In genomic region chr1:8083739-8084484, GRCh38 we compare ENCODE assay signal across 12 cellular contexts. TPM values are rescaled to one million over a fixed set of nuclear protein-coding genes. Genes with fewer than 3 reads are reported as not detected.
DNase-seq lines count a peak whose midpoint lies in the region; ATAC-seq, FAIRE-seq and TF ChIP-seq lines count a peak whose summit lies in the region.
"Had no signal": no experiment of that assay in that cellular context is flagged by ENCODE, and none has a peak within 500 bp of the region (broad histone marks: within the 10 kb centered on the region; RNA-seq: fewer than 3 reads in every experiment).

No MANE protein-coding gene starts in this region.

- no peaks in the 10 kb centered on the region for H3K9me3 Mint-ChIP-seq in neural crest cell

- peak overlapping the region in 1 of 11 experiments; percentile 41; a peak in 2 of 22 replicates for H3K27ac ChIP-seq in BLaER1 treated with 17β-estradiol and CSF1 and Interleukin-3, amounts not matched to agents 10 nM and 100 nM

- no peaks in the 10 kb centered on the region for H3K36me3 ChIP-seq in BLaER1 treated with 17β-estradiol and CSF1 and Interleukin-3, amounts not matched to agents 10 nM and 100 nM

- H3K27me3 Mint-ChIP-seq in neural crest cell (ENCODE audit: low read depth): no peaks in the 10 kb centered on the region

- TF ChIP-seq CTCF in fibroblast of the aortic adventitia (IDR thresholded peaks at IDR 0.05; ENCODE audit: insufficient read depth, low read length) (no peak), neural crest cell (conservative IDR thresholded peaks at IDR 0.05) (no peak), GM10266 (IDR thresholded peaks at IDR 0.05; ENCODE audit: control insufficient read depth, insufficient read depth, low read depth, missing control alignments) (no peak)

- peaks cover 0 to 18% (median 9%) of the 10 kb centered on the region in 10 experiments; a peak in 13 of 20 replicates for H3K4me1 ChIP-seq in BLaER1 treated with 17β-estradiol and CSF1 and Interleukin-3, amounts not matched to agents 10 nM and 100 nM

- no peaks in the 10 kb centered on the region for H3K27me3 ChIP-seq in BLaER1 treated with 17β-estradiol and CSF1 and Interleukin-3, amounts not matched to agents 10 nM and 100 nM

- H3K4me1 Mint-ChIP-seq in neural crest cell: peaks cover 5% of the 10 kb centered on the region
- H3K4me1 Mint-ChIP-seq: B cell had no signal

- ATAC-seq in HG02798 (IDR thresholded peaks at IDR 0.05; ENCODE audit: poor library complexity, unreplicated experiment) (no peak), GM21381 (IDR thresholded peaks at IDR 0.05; ENCODE audit: unreplicated experiment) (no peak)

- no peak overlapping the region for H3K4me3 Mint-ChIP-seq in neural crest cell
- H3K4me3 Mint-ChIP-seq: B cell had no signal

- peak; percentile 73 for DNase-seq in RCC 7860 (ENCODE audit: low spot score)
- peak; percentile 69 for DNase-seq in fibroblast of the aortic adventitia (ENCODE audit: low read depth)
- no peak for DNase-seq in neural crest cell (ENCODE audit: low read depth, low spot score)
- no peak for DNase-seq in NCI-H128 (lab: John Stamatoyannopoulos, UW; ENCODE audit: unreplicated experiment)
- DNase-seq in GM10266 (ENCODE audit: extremely low spot score): no peak
- DNase-seq: activated T-cell treated with anti-CD3 and anti-CD28 coated beads, Interleukin-2, amount 50 U/mL, for 48 hours; GOT3; T-helper 2 cell had no signal

- peak overlapping the region in 8 of 11 experiments; percentile 1 to 74 (median 20); a peak in 11 of 22 replicates for H3K4me2 ChIP-seq in BLaER1 treated with 17β-estradiol and CSF1 and Interleukin-3, amounts not matched to agents 10 nM and 100 nM

- peak; percentile 21 for FAIRE-seq in RCC 7860 (lab: Jason Lieb, UNC)

- H3K27ac Mint-ChIP-seq in neural crest cell (ENCODE audit: unreplicated experiment): peak overlapping the region; percentile 4
- H3K27ac Mint-ChIP-seq: B cell had no signal

- H4K20me1 ChIP-seq in BLaER1 treated with 17β-estradiol and CSF1 and Interleukin-3, amounts not matched to agents 10 nM and 100 nM: no peaks in the 10 kb centered on the region

- H3K36me3 Mint-ChIP-seq in neural crest cell (ENCODE audit: low read depth): no peaks in the 10 kb centered on the region

- H3K4me3 ChIP-seq in BLaER1 treated with 17β-estradiol and CSF1 and Interleukin-3, amounts not matched to agents 10 nM and 100 nM: no peak overlapping the region
- H3K4me3 ChIP-seq in fibroblast of the aortic adventitia (ENCODE audit: low read depth, low read length): no peak overlapping the region

- H3K9ac ChIP-seq in BLaER1 treated with 17β-estradiol and CSF1 and Interleukin-3, amounts not matched to agents 10 nM and 100 nM: no peak overlapping the region; a peak in 1 of 22 replicates

- H3K9me3 ChIP-seq in BLaER1 treated with 17β-estradiol and CSF1 and Interleukin-3, amounts not matched to agents 10 nM and 100 nM (replicated peaks in 1 of 11): peaks cover 0 to 29% (median 21%) of the 10 kb centered on the region in 11 experiments; a peak in 20 of 22 replicates

RNA-seq across cellular contexts. Expression of gene ERRFI1, which starts 57.8 kb away (rescaled TPM):
- total RNA-seq in fibroblast of the aortic adventitia (ENCODE audit: low replicate concordance) (46.4 and 106 TPM in 2 replicates), neural crest cell (23.3 and 24.0 TPM in 2 replicates)

Comparison
In these comparisons a context has a peak if more than half of its experiments do, and no peak if none do; other contexts are left out.
1. DNase-seq: peak in RCC 7860 (single experiment) and fibroblast of the aortic adventitia (single experiment); none in neural crest cell (single experiment), NCI-H128 (single experiment) and GM10266 (single experiment).